17 cellular contexts compared by ENCODE assay signal in genomic region chr3:138469869-138470268, GRCh38. TPM values are rescaled to one million over a fixed set of nuclear protein-coding genes. Genes with fewer than 3 reads are reported as not detected.
"Had no signal": no experiment of that assay in that cellular context is flagged by ENCODE, and none has a peak within 500 bp of the region (broad histone marks: within the 10 kb centered on the region; RNA-seq: fewer than 3 reads in every experiment).

No MANE protein-coding gene starts in this region.

- H3K9me3 ChIP-seq: colonic mucosa had no signal

- H3K4me3 ChIP-seq: colonic mucosa, neural progenitor cell had no signal

- H3K27ac ChIP-seq: colonic mucosa, neural progenitor cell had no signal

- DNase-seq: activated CD4-positive, alpha-beta T cell treated with anti-CD3 and anti-CD28 coated beads for 4 hours; activated CD8-positive, alpha-beta T cell treated with anti-CD3 and anti-CD28 coated beads for 36 hours; activated gamma-delta T cell treated with Interleukin-2 at 50 U/mL for 16 hours; activated naive CD8-positive, alpha-beta T cell treated with anti-CD3 and anti-CD28 coated beads for 36 hours; activated T-cell treated with anti-CD3 and anti-CD28 coated beads, Interleukin-2, amount 50 U/mL, for 72 hours; central memory CD4-positive, alpha-beta T cell; colonic mucosa; naive B cell; stimulated activated CD4-positive, alpha-beta T cell treated with anti-CD3 and anti-CD28 coated beads, Interleukin-2, amount 100 ng/mL, for 24 hours; T-helper 17 cell had no signal

- H3K36me3 ChIP-seq: colonic mucosa, neural progenitor cell had no signal

- H3K4me1 ChIP-seq: colonic mucosa, neural progenitor cell had no signal

- ATAC-seq: activated CD8-positive, alpha-beta T cell treated with anti-CD3 and anti-CD28 coated beads for 36 hours; activated T-cell treated with anti-CD3 and anti-CD28 coated beads, Interleukin-2, amount 50 U/mL, for 72 hours; esophagus mucosa; stimulated activated effector memory CD8-positive, alpha-beta T cell treated with anti-CD3 and anti-CD28 coated beads, Interleukin-12 subunit alpha, Interleukin-12 subunit beta, amount 100 ng/mL, for 72 hours; T-helper 17 cell; WTC11 had no signal

- H3K27me3 ChIP-seq: colonic mucosa, neural progenitor cell had no signal

RNA-seq across cellular contexts. Expression of gene ESYT3, which starts 35.5 kb away (rescaled TPM):
- total RNA-seq: glomerular endothelial cell, lung microvascular endothelial cell, pulmonary artery endothelial cell had no signal
